Comparison of ENCODE assay signal across 19 cellular contexts in the genomic region with DNA sequence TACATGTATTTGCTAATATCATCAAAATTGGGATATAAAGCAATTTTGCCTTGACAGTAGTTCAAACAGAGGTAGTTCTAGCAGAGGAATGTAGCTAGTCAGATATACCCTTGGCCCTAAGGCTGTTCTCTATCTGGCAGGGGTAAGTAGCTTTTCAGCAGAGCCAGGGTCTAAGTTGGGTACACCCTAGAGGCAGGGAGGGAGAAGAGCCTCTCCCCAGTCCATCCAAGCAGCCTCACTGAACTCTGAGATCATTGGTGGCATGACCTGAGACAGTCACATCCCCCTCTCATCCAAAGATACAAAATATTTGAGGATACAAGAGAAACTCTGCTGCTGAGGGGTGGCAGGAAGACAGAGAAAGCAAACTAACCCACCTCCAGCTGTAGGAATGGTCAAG.
DNase-seq lines count a peak whose midpoint lies in the region; ATAC-seq, FAIRE-seq and TF ChIP-seq lines count a peak whose summit lies in the region.
"Had no signal": no experiment of that assay in that cellular context is flagged by ENCODE, and none has a peak within 500 bp of the region (broad histone marks: within the 10 kb centered on the region; RNA-seq: fewer than 3 reads in every experiment).

No MANE protein-coding gene starts in this region.

- H4K8ac ChIP-seq in H1 (ENCODE audit: extremely low read depth, insufficient read depth, low read length), result no peak overlapping the region

- peak; percentile 37 to 57 for TF ChIP-seq RAD21 in H1 (IDR thresholded peaks at IDR 0.05 in 1 of 2, conservative IDR thresholded peaks at IDR 0.05 in 1 of 2; ENCODE audit: low read depth in 2 of 2, low read length in 2 of 2)

- no peak for TF ChIP-seq EP300 in H1 (IDR thresholded peaks at IDR 0.05; ENCODE audit: borderline replicate concordance in 1 of 2, low read depth in 2 of 2, low read length in 2 of 2)

- no peak for DNase-seq in right cardiac atrium
- DNase-seq in heart left ventricle, result no peak
- DNase-seq in H1 (ENCODE audit: low read depth in 1 of 2, low spot score in 2 of 2), result no peak
- DNase-seq in left lobe of liver (ENCODE audit: low spot score), result no peak
- DNase-seq in body of pancreas, result no peak
- no peak for DNase-seq in HCEC 1CT
- no peak for DNase-seq in uterus
- DNase-seq: BE2C; Caco-2; CD4-positive, CD25-positive, alpha-beta regulatory T cell; GDM1; GM23248; HFFc6; Karpas-422; NCI-H1105; NCI-H2081 treated with DMSO at 0.1 percent for 48 hours; NCI-H510A; SJCRH30 had no signal

- peak overlapping the region; percentile 65 for H3K27ac ChIP-seq in right cardiac atrium (ENCODE audit: low read length)
- no peak overlapping the region for H3K27ac ChIP-seq in heart left ventricle
- no peak overlapping the region for H3K27ac ChIP-seq in H1 (ENCODE audit: low read depth, low read length)
- H3K27ac ChIP-seq in body of pancreas, result no peak overlapping the region
- H3K27ac ChIP-seq in uterus, result no peak overlapping the region
- H3K27ac ChIP-seq: GM23248, HL-60, SJCRH30 had no signal

- ATAC-seq in right cardiac atrium, result no peak
- ATAC-seq in heart left ventricle, result no peak
- peak; percentile 27 for ATAC-seq in left lobe of liver
- ATAC-seq in body of pancreas, result no peak

- H3K56ac ChIP-seq in H1 (replicated peaks; ENCODE audit: insufficient read length, low read depth, low read length), result no peak overlapping the region

- H3K4ac ChIP-seq in H1 (replicated peaks; ENCODE audit: insufficient read length, low read depth, low read length), result no peak overlapping the region

- no peaks in the 10 kb centered on the region for H3K79me1 ChIP-seq in H1 (ENCODE audit: low read depth, low read length)

- no peak overlapping the region for H3K4me3 ChIP-seq in right cardiac atrium (ENCODE audit: low read length)
- no peak overlapping the region for H3K4me3 ChIP-seq in heart left ventricle
- H3K4me3 ChIP-seq in H1 (ENCODE audit: extremely low read depth in 1 of 4, insufficient read depth in 2 of 4, low read depth in 3 of 4, low read length in 4 of 4), result no peak overlapping the region
- H3K4me3 ChIP-seq in body of pancreas, result no peak overlapping the region
- no peak overlapping the region for H3K4me3 ChIP-seq in uterus
- H3K4me3 ChIP-seq: GM23248, SJCRH30 had no signal

- no peak overlapping the region for H4K5ac ChIP-seq in H1 (ENCODE audit: insufficient read length, low read depth, low read length)

- CTCF ChIA-PET in H1 (lab: Charles Lee; ENCODE audit: partially characterized antibody), result interaction anchor here (0.5 to 2.6 kb wide), 8 partner anchors 12 to 527 kb away, joined by 3 to 17 read pairs (median 4); no protein-coding TSS in a partner anchor

- H3K14ac ChIP-seq in H1 (ENCODE audit: insufficient read length), result no peak overlapping the region

- no peaks in the 10 kb centered on the region for H3K9me3 ChIP-seq in right cardiac atrium (ENCODE audit: control insufficient read depth, low read length)
- H3K9me3 ChIP-seq in heart left ventricle, result no peaks in the 10 kb centered on the region
- no peaks in the 10 kb centered on the region for H3K9me3 ChIP-seq in H1 (ENCODE audit: insufficient read depth in 2 of 2, low read depth in 1 of 2, low read length in 1 of 2)
- no peaks in the 10 kb centered on the region for H3K9me3 ChIP-seq in body of pancreas
- no peaks in the 10 kb centered on the region for H3K9me3 ChIP-seq in uterus
- H3K9me3 ChIP-seq: BE2C, Caco-2, SJCRH30 had no signal

- H2BK120ac ChIP-seq in H1 (replicated peaks; ENCODE audit: low read depth, low read length), result no peak overlapping the region

- H4K91ac ChIP-seq in H1 (replicated peaks; ENCODE audit: insufficient read length, low read length), result no peak overlapping the region

- H4K20me1 ChIP-seq in H1 (replicated peaks in 1 of 2; ENCODE audit: control insufficient read depth in 1 of 2, insufficient read depth in 2 of 2, low read length in 2 of 2), result no peaks in the 10 kb centered on the region

- no peaks in the 10 kb centered on the region for H3K23me2 ChIP-seq in H1 (ENCODE audit: low read depth, low read length)

- no peak overlapping the region for H3K23ac ChIP-seq in H1 (ENCODE audit: insufficient read length)

- no peak overlapping the region for H2BK15ac ChIP-seq in H1 (ENCODE audit: low read length)

- TF ChIP-seq CTCF in heart left ventricle (IDR thresholded peaks at IDR 0.05) (peak in 1 of 12 donors; percentile 9), H1 (IDR thresholded peaks at IDR 0.05; ENCODE audit: control extremely low read depth in 1 of 3, insufficient read depth in 1 of 3, low read depth in 1 of 3, low read length in 3 of 3) (peak; percentile 21 to 54 (median 22); a peak in 3 of 4 replicates), body of pancreas (IDR thresholded peaks at IDR 0.05) (no peak), uterus (IDR thresholded peaks at IDR 0.05) (no peak)

- peak; percentile 69 for FAIRE-seq in H1 (lab: Jason Lieb, UNC)

- H3K4me2 ChIP-seq in H1 (ENCODE audit: insufficient read depth in 1 of 2, low read depth in 2 of 2, low read length in 2 of 2), result no peak overlapping the region

- no peak overlapping the region for H3K18ac ChIP-seq in H1 (ENCODE audit: extremely low read depth, low read length)

- peaks cover 2% of the 10 kb centered on the region for H3K4me1 ChIP-seq in right cardiac atrium (ENCODE audit: control insufficient read depth, insufficient read depth, low read length)
- H3K4me1 ChIP-seq in heart left ventricle, result peaks cover 0 to 43% (median 12%) of the 10 kb centered on the region in 12 donors
- peaks cover 0 to 7% (median 3%) of the 10 kb centered on the region in 4 experiments; a peak in 2 of 7 replicates for H3K4me1 ChIP-seq in H1 (replicated peaks in 1 of 4; ENCODE audit: control insufficient read depth in 3 of 4, insufficient read depth in 4 of 4, low read length in 3 of 4)
- H3K4me1 ChIP-seq in body of pancreas, result no peaks in the 10 kb centered on the region
- no peaks in the 10 kb centered on the region for H3K4me1 ChIP-seq in uterus
- H3K4me1 ChIP-seq: BE2C had no signal

- H2BK5ac ChIP-seq in H1 (ENCODE audit: low read depth, low read length), result no peak overlapping the region

- intact Hi-C loops in right cardiac atrium (cut with DNase I) (no loop called here), heart left ventricle (cut with DNase I) (loop anchor here in 2 of 10 donors (10.0 kb wide), 2 partner anchors 174 to 346 kb away; a partner anchor contains a TSS), body of pancreas (cut with DNase I) (no loop called here), uterus (cut with DNase I; ENCODE audit: low total_unique reads) (no loop called here)

- POLR2A ChIA-PET in H1 (lab: Charles Lee; ENCODE audit: partially characterized antibody), result interaction anchor here (1.3 kb wide), 1 partner anchor 16 kb away, joined by 3 read pairs; no protein-coding TSS in a partner anchor

- no peak overlapping the region for H3K9ac ChIP-seq in H1 (replicated peaks in 1 of 4; ENCODE audit: extremely low read depth in 1 of 4, low read depth in 3 of 4, low read length in 3 of 4)
- H3K9ac ChIP-seq: GM23248 had no signal

- H2AK5ac ChIP-seq in H1 (ENCODE audit: low read depth, low read length), result no peak overlapping the region

- H3K27me3 ChIP-seq in right cardiac atrium (ENCODE audit: control insufficient read depth, insufficient read depth) (no peaks in the 10 kb centered on the region), heart left ventricle (no peaks in the 10 kb centered on the region), H1 (replicated peaks in 1 of 4; ENCODE audit: control insufficient read depth in 3 of 4, extremely low read depth in 1 of 4, insufficient read depth in 3 of 4, low read length in 3 of 4) (peaks cover 0 to 1% (median 0%) of the 10 kb centered on the region in 4 experiments; a peak in 1 of 7 replicates), body of pancreas (no peaks in the 10 kb centered on the region), uterus (no peaks in the 10 kb centered on the region)
- H3K27me3 ChIP-seq: BE2C, SJCRH30 had no signal

- no peak overlapping the region for H2BK20ac ChIP-seq in H1 (ENCODE audit: low read length)

- no peak for TF ChIP-seq POLR2A in heart left ventricle (IDR thresholded peaks at IDR 0.05)
- TF ChIP-seq POLR2A in H1 (IDR thresholded peaks at IDR 0.05; ENCODE audit: control extremely low read depth in 1 of 2, low read depth in 2 of 2, low read length in 2 of 2), result no peak
- no peak for TF ChIP-seq POLR2A in body of pancreas (IDR thresholded peaks at IDR 0.05)
- TF ChIP-seq POLR2A in uterus (IDR thresholded peaks at IDR 0.05), result no peak

- no peak overlapping the region for H2BK12ac ChIP-seq in H1 (ENCODE audit: low read depth, low read length)

- H2AFZ ChIP-seq in H1 (ENCODE audit: low read length), result no peak overlapping the region
- H2AFZ ChIP-seq: GM23248 had no signal

- H3K79me2 ChIP-seq in H1 (ENCODE audit: control insufficient read depth in 1 of 2, insufficient read depth in 2 of 2, low read length in 2 of 2), result no peaks in the 10 kb centered on the region

- H3K36me3 ChIP-seq in heart left ventricle, result no peaks in the 10 kb centered on the region
- no peaks in the 10 kb centered on the region for H3K36me3 ChIP-seq in H1 (ENCODE audit: control insufficient read depth in 2 of 4, insufficient read depth in 4 of 4, low read length in 3 of 4)
- H3K36me3 ChIP-seq in body of pancreas (replicated peaks in 1 of 2; ENCODE audit: insufficient read depth in 1 of 2, low read depth in 2 of 2), result no peaks in the 10 kb centered on the region
- H3K36me3 ChIP-seq in uterus, result no peaks in the 10 kb centered on the region
- H3K36me3 ChIP-seq: BE2C, SJCRH30 had no signal

TF ChIP-seq in H1, 55 proteins besides CTCF, POLR2A, EP300 and RAD21 (continues in another document):
- TF ChIP-seq KDM1A (IDR thresholded peaks at IDR 0.05; ENCODE audit: borderline replicate concordance, low read length) (no peak), TAF7 (optimal IDR thresholded peaks at IDR 0.05; ENCODE audit: borderline replicate concordance, low read depth, low read length) (no peak), EGR1 (IDR thresholded peaks at IDR 0.05; ENCODE audit: borderline replicate concordance, low read depth, low read length) (no peak), SRF (IDR thresholded peaks at IDR 0.05; ENCODE audit: low read depth, low read length) (no peak), TBP (IDR thresholded peaks at IDR 0.05; ENCODE audit: low read depth, low read length) (no peak), ZNF274 (IDR thresholded peaks at IDR 0.05; ENCODE audit: borderline replicate concordance, extremely low read depth, low read length) (no peak), HDAC6 (IDR thresholded peaks at IDR 0.05; ENCODE audit: low read depth, low read length) (no peak), NRF1 (IDR thresholded peaks at IDR 0.05; ENCODE audit: low read depth, low read length) (no peak), NANOG (IDR thresholded peaks at IDR 0.05; ENCODE audit: insufficient read depth, low read depth, low read length, poor library complexity, severe bottlenecking) (no peak)
- TF ChIP-seq, protein P1, sequence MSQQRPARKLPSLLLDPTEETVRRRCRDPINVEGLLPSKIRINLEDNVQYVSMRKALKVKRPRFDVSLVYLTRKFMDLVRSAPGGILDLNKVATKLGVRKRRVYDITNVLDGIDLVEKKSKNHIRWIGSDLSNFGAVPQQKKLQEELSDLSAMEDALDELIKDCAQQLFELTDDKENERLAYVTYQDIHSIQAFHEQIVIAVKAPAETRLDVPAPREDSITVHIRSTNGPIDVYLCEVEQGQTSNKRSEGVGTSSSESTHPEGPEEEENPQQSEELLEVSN (IDR thresholded peaks at IDR 0.05), result no peak

Comparison
In these comparisons a context has a peak if more than half of its experiments do, and no peak if none do; other contexts are left out.
1. CTCF ChIP-seq: peak in H1 (3 of 3); none in body of pancreas (0 of 7) and uterus (0 of 4).